18 cellular contexts compared by ENCODE assay signal in genomic region chr1:168414914-168415313, GRCh38.
"Had no signal": no experiment of that assay in that cellular context is flagged by ENCODE, and none has a peak within 500 bp of the region (broad histone marks: within the 10 kb centered on the region; RNA-seq: fewer than 3 reads in every experiment).

No MANE protein-coding gene starts in this region.

- H3K4me3 ChIP-seq: lower lobe of right lung, pancreas, prostate gland, spleen, tibial nerve, uterus had no signal

- H3K27ac ChIP-seq: lower lobe of right lung, pancreas, prostate gland, spleen, tibial nerve, uterus had no signal

- H3K36me3 ChIP-seq: lower lobe of right lung, pancreas, prostate gland, spleen, tibial nerve, uterus had no signal

- DNase-seq: hippocampal formation; kidney; lower lobe of right lung; mammary epithelial cell; mesenchymal stem cell; naive thymus-derived CD8-positive, alpha-beta T cell; nucleus accumbens; pancreas; posterior cingulate gyrus; small intestine; spleen; stimulated activated CD4-positive, alpha-beta T cell treated with anti-CD3 and anti-CD28 coated beads, Interleukin-4, amount 100 ng/mL, for 24 hours; stimulated activated naive CD4-positive, alpha-beta T cell; uterus had no signal

- H3K9me3 ChIP-seq: lower lobe of right lung, pancreas, prostate gland, spleen, tibial nerve, uterus had no signal

- H3K27me3 ChIP-seq: pancreas, spleen, tibial nerve, uterus had no signal

- H3K4me1 ChIP-seq: lower lobe of right lung, pancreas, prostate gland, tibial nerve, uterus had no signal

- ATAC-seq: lower lobe of right lung; naive thymus-derived CD8-positive, alpha-beta T cell; pancreas; sciatic nerve; stimulated activated effector memory CD8-positive, alpha-beta T cell treated with anti-CD3 and anti-CD28 coated beads, Interleukin-12 subunit alpha, Interleukin-12 subunit beta, amount 100 ng/mL, for 72 hours had no signal
